Comparison of ENCODE assay signal across 11 cellular contexts in genomic region chr15:89139613-89140499, GRCh38. TPM values are rescaled to one million over a fixed set of nuclear protein-coding genes. Genes with fewer than 3 reads are reported as not detected.
DNase-seq lines count a peak whose midpoint lies in the region; ATAC-seq, FAIRE-seq and TF ChIP-seq lines count a peak whose summit lies in the region.
"Had no signal": no experiment of that assay in that cellular context is flagged by ENCODE, and none has a peak within 500 bp of the region (broad histone marks: within the 10 kb centered on the region; RNA-seq: fewer than 3 reads in every experiment).

No MANE protein-coding gene starts in this region.

- H3K4me2 ChIP-seq in HCT116 (ENCODE audit: low read length) (no peak overlapping the region), astrocyte (ENCODE audit: low read length) (no peak overlapping the region), hepatocyte (peak overlapping the region; percentile 9), skeletal muscle satellite cell (ENCODE audit: low read length) (no peak overlapping the region)

- no peaks in the 10 kb centered on the region for H4K20me1 ChIP-seq in HCT116 (ENCODE audit: insufficient read depth)
- peaks cover 17% of the 10 kb centered on the region for H4K20me1 ChIP-seq in astrocyte (ENCODE audit: insufficient read depth, low read length)
- H4K20me1 ChIP-seq in hepatocyte (ENCODE audit: insufficient read depth, poor library complexity, severe bottlenecking) = no peaks in the 10 kb centered on the region

- H3K4me1 ChIP-seq in HCT116 (ENCODE audit: control insufficient read depth in 1 of 2, insufficient read depth in 2 of 2, low read length in 2 of 2) = peaks cover 0 to 5% of the 10 kb centered on the region in 2 experiments; a peak in 1 of 4 replicates
- H3K4me1 ChIP-seq in astrocyte (ENCODE audit: insufficient read depth, low read length) = peaks cover 18% of the 10 kb centered on the region
- H3K4me1 ChIP-seq in hepatocyte (ENCODE audit: insufficient read depth) = peaks cover 10% of the 10 kb centered on the region
- peaks cover 57% of the 10 kb centered on the region for H3K4me1 ChIP-seq in skeletal muscle satellite cell (ENCODE audit: control insufficient read depth, insufficient read depth, low read length)

- TF ChIP-seq RAD21 in HCT116 (IDR thresholded peaks at IDR 0.05; ENCODE audit: low read depth) = peak; percentile 30; the same call in 1 of the 2 replicates

- H2AFZ ChIP-seq in HCT116 (ENCODE audit: low read depth, low read length, poor library complexity, severe bottlenecking) (no peak overlapping the region), astrocyte (ENCODE audit: low read depth, low read length) (no peak overlapping the region), hepatocyte (no peak overlapping the region)

- peaks cover 9% of the 10 kb centered on the region for H3K36me3 Mint-ChIP-seq in astrocyte (ENCODE audit: low read depth, unreplicated experiment)

- DNase-seq in HCT116 (ENCODE audit: low read depth, low spot score) (no peak), astrocyte (ENCODE audit: low read depth) (no peak), hepatocyte (ENCODE audit: low spot score) (peak; percentile 47), erythroblast (lab: John Stamatoyannopoulos, UW) (no peak), OCI-M2 (lab: John Stamatoyannopoulos, UW; ENCODE audit: unreplicated experiment) (no peak), GF-D8 (lab: John Stamatoyannopoulos, UW) (no peak)
- DNase-seq: NCI-H1436 treated with DMSO at 0.1 percent for 48 hours had no signal

- H3K27me3 Mint-ChIP-seq in astrocyte (ENCODE audit: low read depth, unreplicated experiment) = no peaks in the 10 kb centered on the region

- H3K4me3 ChIP-seq in HCT116 (replicated peaks in 1 of 2; ENCODE audit: low read depth in 1 of 2, low read length in 2 of 2) = no peak overlapping the region
- H3K4me3 ChIP-seq in astrocyte (ENCODE audit: insufficient read depth, low read depth, low read length) = no peak overlapping the region
- H3K4me3 ChIP-seq in hepatocyte = no peak overlapping the region
- H3K4me3 ChIP-seq in skeletal muscle satellite cell (ENCODE audit: low read length) = no peak overlapping the region
- H3K4me3 ChIP-seq: GM12878 had no signal

- H3K79me2 ChIP-seq in HCT116 (ENCODE audit: insufficient read depth, low read length) = no peaks in the 10 kb centered on the region
- H3K79me2 ChIP-seq in astrocyte (ENCODE audit: insufficient read depth, low read length) = peaks cover 15% of the 10 kb centered on the region
- peaks cover 11% of the 10 kb centered on the region for H3K79me2 ChIP-seq in hepatocyte

- POLR2A ChIA-PET in HCT116 (lab: Charles Lee) = no interaction called here

- H3K36me3 ChIP-seq in HCT116 (ENCODE audit: control insufficient read depth in 1 of 2, insufficient read depth in 2 of 2, low read length in 2 of 2) (no peaks in the 10 kb centered on the region), astrocyte (ENCODE audit: insufficient read depth, low read length) (no peaks in the 10 kb centered on the region), hepatocyte (replicated peaks; ENCODE audit: insufficient read depth, low read depth) (no peaks in the 10 kb centered on the region), skeletal muscle satellite cell (ENCODE audit: insufficient read depth, low read length) (peaks cover 12% of the 10 kb centered on the region)

- BruUV-seq in HCT116 (replicated peaks; lab: Mats Ljungman, UMichigan) = no TSS peak

- H3K9me2 ChIP-seq in HCT116 (ENCODE audit: insufficient read depth) = no peaks in the 10 kb centered on the region
- H3K9me2 ChIP-seq in hepatocyte (replicated peaks; ENCODE audit: insufficient read depth) = no peaks in the 10 kb centered on the region

- ATAC-seq in HCT116 (peak; percentile 64; the same call in 1 of the 2 replicates), GM21381 (IDR thresholded peaks at IDR 0.05; ENCODE audit: unreplicated experiment) (no peak)
- ATAC-seq: GM12878 had no signal

- TF ChIP-seq CTCF in HCT116 (IDR thresholded peaks at IDR 0.05 in 2 of 3, conservative IDR thresholded peaks at IDR 0.05 in 1 of 3; ENCODE audit: borderline replicate concordance in 1 of 3, insufficient read depth in 1 of 3, low read depth in 2 of 3, low read length in 2 of 3) (peak; percentile 17 to 29 (median 22); a peak in 2 of 6 replicates), astrocyte (IDR thresholded peaks at IDR 0.05; ENCODE audit: insufficient read depth, low read depth, low read length) (no peak), hepatocyte (IDR thresholded peaks at IDR 0.05; ENCODE audit: poor library complexity) (peak; percentile 15)

- WGBS in hepatocyte (ENCODE audit: low lambda C conversion rate, missing lambda C conversion rate) = 65% methylated on average over 8 of the region's 8 CpGs

- H3K27me3 ChIP-seq in HCT116 (ENCODE audit: insufficient read depth, low read length) (no peaks in the 10 kb centered on the region), astrocyte (ENCODE audit: insufficient read depth, low read length) (no peaks in the 10 kb centered on the region), hepatocyte (no peaks in the 10 kb centered on the region), skeletal muscle satellite cell (ENCODE audit: control insufficient read depth, insufficient read depth, low read length) (no peaks in the 10 kb centered on the region)

- H3K9ac ChIP-seq in HCT116 (ENCODE audit: low read length) = no peak overlapping the region
- no peak overlapping the region for H3K9ac ChIP-seq in astrocyte (ENCODE audit: low read length)
- H3K9ac ChIP-seq in skeletal muscle satellite cell (ENCODE audit: low read depth, low read length) = peak overlapping the region; percentile 18

- no peaks in the 10 kb centered on the region for H3K9me3 Mint-ChIP-seq in astrocyte (ENCODE audit: unreplicated experiment)

- RAD21 ChIA-PET in HCT116 (lab: Charles Lee; ENCODE audit: low non-redundant PET in 1 of 2, low total read pairs in 2 of 2, uncharacterized antibody in 2 of 2, unreplicated experiment in 2 of 2) = no interaction called here

- H3K4me1 Mint-ChIP-seq in astrocyte (ENCODE audit: low read depth, unreplicated experiment) = peaks cover 28% of the 10 kb centered on the region

- H3K4me3 Mint-ChIP-seq in astrocyte (ENCODE audit: unreplicated experiment) = no peak overlapping the region

- no peak for FAIRE-seq in astrocyte (lab: Jason Lieb, UNC)
- FAIRE-seq: GM12878, TTC549 had no signal

- H3K27ac Mint-ChIP-seq in astrocyte (ENCODE audit: unreplicated experiment) = peak overlapping the region; percentile 53

- TF ChIP-seq POLR2A in HCT116 (IDR thresholded peaks at IDR 0.05; ENCODE audit: borderline replicate concordance, extremely low read depth, insufficient read depth, insufficient read length) = no peak
- TF ChIP-seq POLR2A in erythroblast (IDR thresholded peaks at IDR 0.05; ENCODE audit: low read length) = no peak

- intact Hi-C loops in HCT116 (cut with micrococcal nuclease) = loop anchor here (5.0 kb wide), 1 partner anchor 37 kb away; no protein-coding TSS in a partner anchor

- no peaks in the 10 kb centered on the region for H3K9me3 ChIP-seq in HCT116 (ENCODE audit: control insufficient read depth in 1 of 2, insufficient read depth in 1 of 2, low read depth in 1 of 2, low read length in 2 of 2)
- no peaks in the 10 kb centered on the region for H3K9me3 ChIP-seq in astrocyte (ENCODE audit: insufficient read depth, low read depth, low read length)
- no peaks in the 10 kb centered on the region for H3K9me3 ChIP-seq in hepatocyte (ENCODE audit: low read depth)
- H3K9me3 ChIP-seq in skeletal muscle satellite cell (replicated peaks; ENCODE audit: low read length) = no peaks in the 10 kb centered on the region

- CTCF ChIA-PET in HCT116 (lab: Charles Lee) = interaction anchor here (1.4 to 2.4 kb wide), 3 partner anchors 10 to 38 kb away, joined by 4 to 7 read pairs (median 7); no protein-coding TSS in a partner anchor

- H3K27ac ChIP-seq in HCT116 (ENCODE audit: low read depth, low read length) (no peak overlapping the region), astrocyte (ENCODE audit: low read depth, low read length) (no peak overlapping the region), hepatocyte (peak overlapping the region; percentile 74)

TF ChIP-seq in HCT116, 20 proteins besides CTCF, POLR2A, EP300 and RAD21 (continues in another document):
- TF ChIP-seq CEBPB (IDR thresholded peaks at IDR 0.05; ENCODE audit: low read depth) = no peak
- TF ChIP-seq SIN3A (IDR thresholded peaks at IDR 0.05; ENCODE audit: low read depth) = no peak
- TF ChIP-seq ZNF274 (IDR thresholded peaks at IDR 0.05; ENCODE audit: low read depth, low read length) = no peak
- TF ChIP-seq, protein P1, sequence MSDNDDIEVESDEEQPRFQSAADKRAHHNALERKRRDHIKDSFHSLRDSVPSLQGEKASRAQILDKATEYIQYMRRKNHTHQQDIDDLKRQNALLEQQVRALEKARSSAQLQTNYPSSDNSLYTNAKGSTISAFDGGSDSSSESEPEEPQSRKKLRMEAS (IDR thresholded peaks at IDR 0.05) = no peak
- no peak for TF ChIP-seq ZFX (IDR thresholded peaks at IDR 0.05)
- no peak for TF ChIP-seq CBX3 (IDR thresholded peaks at IDR 0.05; ENCODE audit: low read depth)
- TF ChIP-seq ZBTB33 (IDR thresholded peaks at IDR 0.05; ENCODE audit: extremely low read depth, insufficient replicate concordance, low read length) = no peak
- no peak for TF ChIP-seq JUND (IDR thresholded peaks at IDR 0.05)

RNA-seq across cellular contexts. Expression of gene ABHD2, which starts 51.6 kb away (rescaled TPM):
- total RNA-seq in HCT116 (2021; ENCODE audit: unreplicated experiment) (40.8 TPM), astrocyte (41.3 and 50.3 TPM in 2 replicates), hepatocyte (51.1 and 59.7 TPM in 2 replicates)
- polyA plus RNA-seq in HCT116 (2012) = 23.2 and 26.8 TPM in 2 replicates
- 11.7 and 12.1 TPM in 2 replicates for polyA plus RNA-seq in hepatocyte
- total RNA-seq in skeletal muscle satellite cell (2012; rRNA removed) = 58.1 and 107 TPM in 2 replicates
